2 cellular contexts compared by ENCODE assay signal in genomic region chr22:45217345-45217744, GRCh38.
TF ChIP-seq lines count a peak whose summit lies in the region.

No MANE protein-coding gene starts in this region.

TF ChIP-seq in SK-N-SH, 30 proteins besides CTCF, POLR2A, EP300 and RAD21 (continued from another document):
- TF ChIP-seq GATA2 (CRISPR knock-in tag; IDR thresholded peaks at IDR 0.05) (peak; percentile 88), NRF1 (IDR thresholded peaks at IDR 0.05; ENCODE audit: low read depth, low read length) (no peak), RCOR1 (IDR thresholded peaks at IDR 0.05; ENCODE audit: low read length) (peak; percentile 48; the same call in 1 of the 2 replicates), MAX (IDR thresholded peaks at IDR 0.05; ENCODE audit: low read depth) (no peak), REST (IDR thresholded peaks at IDR 0.05; ENCODE audit: low read depth, low read length) (no peak), TAF1 (IDR thresholded peaks at IDR 0.05; ENCODE audit: borderline replicate concordance, low read depth, low read length) (no peak), TCF12 (IDR thresholded peaks at IDR 0.05) (no peak)

TF ChIP-seq in SK-N-SH treated with all-trans-retinoic acid at 6 μM for 48 hours, 23 proteins besides CTCF, POLR2A, EP300 and RAD21 (continued from another document):
- no peak for TF ChIP-seq PATZ1 (CRISPR knock-in tag; IDR thresholded peaks at IDR 0.05; ENCODE audit: borderline replicate concordance)
- TF ChIP-seq TSHZ2 (CRISPR knock-in tag; IDR thresholded peaks at IDR 0.05): no peak
- no peak for TF ChIP-seq ZC3H10 (CRISPR knock-in tag; IDR thresholded peaks at IDR 0.05)
- no peak for TF ChIP-seq OSR1 (CRISPR knock-in tag; IDR thresholded peaks at IDR 0.05)
- TF ChIP-seq ESRRG (CRISPR knock-in tag; IDR thresholded peaks at IDR 0.05): no peak
- TF ChIP-seq TOX (CRISPR knock-in tag; IDR thresholded peaks at IDR 0.05; ENCODE audit: borderline replicate concordance): no peak
- no peak for TF ChIP-seq RARB (CRISPR knock-in tag; IDR thresholded peaks at IDR 0.05)
- no peak for TF ChIP-seq ZFP30 (CRISPR knock-in tag; IDR thresholded peaks at IDR 0.05)
- TF ChIP-seq GLIS3 (CRISPR knock-in tag; IDR thresholded peaks at IDR 0.05): no peak
- no peak for TF ChIP-seq ARNTL (CRISPR knock-in tag; IDR thresholded peaks at IDR 0.05; ENCODE audit: borderline replicate concordance, low read depth)
- TF ChIP-seq ISL1 (CRISPR knock-in tag; IDR thresholded peaks at IDR 0.05): no peak
